ENCODE assay signal across 1 cellular context in the genomic region with DNA sequence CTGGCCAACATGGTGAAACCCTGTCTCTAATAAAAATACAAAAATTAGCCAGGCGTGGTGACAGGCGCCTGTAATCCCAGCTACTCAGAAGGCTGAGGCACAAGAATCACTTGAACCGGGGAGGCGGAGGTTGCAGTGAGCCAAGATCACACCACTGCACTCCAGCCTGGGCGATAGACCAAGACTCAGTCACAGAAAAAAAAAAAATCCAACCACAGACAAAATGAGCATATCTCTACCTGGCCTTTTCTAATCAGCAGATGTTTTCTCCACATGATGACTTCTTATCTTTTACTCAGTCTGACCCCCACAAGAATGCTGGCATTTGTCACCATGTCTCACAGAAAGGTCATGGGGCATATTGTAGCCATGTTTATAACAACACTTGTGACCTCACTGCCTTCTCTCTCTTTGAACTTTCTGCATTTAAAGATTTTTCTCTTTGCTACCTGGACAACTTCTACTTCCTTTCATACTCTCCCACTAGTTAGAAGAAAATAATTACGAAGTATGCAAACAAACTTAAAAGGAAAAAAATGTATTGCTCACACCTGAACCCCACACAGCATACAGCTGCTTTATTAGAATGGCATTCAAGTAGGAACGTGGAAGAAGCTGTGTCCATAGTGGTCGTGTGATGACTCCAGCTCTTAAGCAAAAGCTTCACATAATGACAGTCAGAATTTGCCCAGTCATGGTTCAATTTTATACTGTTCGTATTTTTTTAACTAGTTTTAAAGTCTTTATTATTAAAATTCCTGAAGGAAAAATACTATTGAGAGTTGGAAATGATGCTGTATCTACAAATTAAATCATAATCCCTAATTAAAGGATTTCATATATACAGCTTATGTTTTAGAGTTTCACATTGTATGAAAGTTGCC.
TF ChIP-seq lines count a peak whose summit lies in the region.

No MANE protein-coding gene starts in this region.

TF ChIP-seq in K562, 482 proteins besides CTCF, POLR2A, EP300 and RAD21 (continued from another document):
- TF ChIP-seq, protein P1, sequence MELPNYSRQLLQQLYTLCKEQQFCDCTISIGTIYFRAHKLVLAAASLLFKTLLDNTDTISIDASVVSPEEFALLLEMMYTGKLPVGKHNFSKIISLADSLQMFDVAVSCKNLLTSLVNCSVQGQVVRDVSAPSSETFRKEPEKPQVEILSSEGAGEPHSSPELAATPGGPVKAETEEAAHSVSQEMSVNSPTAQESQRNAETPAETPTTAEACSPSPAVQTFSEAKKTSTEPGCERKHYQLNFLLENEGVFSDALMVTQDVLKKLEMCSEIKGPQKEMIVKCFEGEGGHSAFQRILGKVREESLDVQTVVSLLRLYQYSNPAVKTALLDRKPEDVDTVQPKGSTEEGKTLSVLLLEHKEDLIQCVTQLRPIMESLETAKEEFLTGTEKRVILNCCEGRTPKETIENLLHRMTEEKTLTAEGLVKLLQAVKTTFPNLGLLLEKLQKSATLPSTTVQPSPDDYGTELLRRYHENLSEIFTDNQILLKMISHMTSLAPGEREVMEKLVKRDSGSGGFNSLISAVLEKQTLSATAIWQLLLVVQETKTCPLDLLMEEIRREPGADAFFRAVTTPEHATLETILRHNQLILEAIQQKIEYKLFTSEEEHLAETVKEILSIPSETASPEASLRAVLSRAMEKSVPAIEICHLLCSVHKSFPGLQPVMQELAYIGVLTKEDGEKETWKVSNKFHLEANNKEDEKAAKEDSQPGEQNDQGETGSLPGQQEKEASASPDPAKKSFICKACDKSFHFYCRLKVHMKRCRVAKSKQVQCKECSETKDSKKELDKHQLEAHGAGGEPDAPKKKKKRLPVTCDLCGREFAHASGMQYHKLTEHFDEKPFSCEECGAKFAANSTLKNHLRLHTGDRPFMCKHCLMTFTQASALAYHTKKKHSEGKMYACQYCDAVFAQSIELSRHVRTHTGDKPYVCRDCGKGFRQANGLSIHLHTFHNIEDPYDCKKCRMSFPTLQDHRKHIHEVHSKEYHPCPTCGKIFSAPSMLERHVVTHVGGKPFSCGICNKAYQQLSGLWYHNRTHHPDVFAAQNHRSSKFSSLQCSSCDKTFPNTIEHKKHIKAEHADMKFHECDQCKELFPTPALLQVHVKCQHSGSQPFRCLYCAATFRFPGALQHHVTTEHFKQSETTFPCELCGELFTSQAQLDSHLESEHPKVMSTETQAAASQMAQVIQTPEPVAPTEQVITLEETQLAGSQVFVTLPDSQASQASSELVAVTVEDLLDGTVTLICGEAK (IDR thresholded peaks at IDR 0.05) = no peak
- TF ChIP-seq, protein P1 (CRISPR knock-in tag; IDR thresholded peaks at IDR 0.05) = no peak
- TF ChIP-seq, protein P2, sequence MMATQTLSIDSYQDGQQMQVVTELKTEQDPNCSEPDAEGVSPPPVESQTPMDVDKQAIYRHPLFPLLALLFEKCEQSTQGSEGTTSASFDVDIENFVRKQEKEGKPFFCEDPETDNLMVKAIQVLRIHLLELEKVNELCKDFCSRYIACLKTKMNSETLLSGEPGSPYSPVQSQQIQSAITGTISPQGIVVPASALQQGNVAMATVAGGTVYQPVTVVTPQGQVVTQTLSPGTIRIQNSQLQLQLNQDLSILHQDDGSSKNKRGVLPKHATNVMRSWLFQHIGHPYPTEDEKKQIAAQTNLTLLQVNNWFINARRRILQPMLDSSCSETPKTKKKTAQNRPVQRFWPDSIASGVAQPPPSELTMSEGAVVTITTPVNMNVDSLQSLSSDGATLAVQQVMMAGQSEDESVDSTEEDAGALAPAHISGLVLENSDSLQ (IDR thresholded peaks at IDR 0.05) = no peak
- TF ChIP-seq, protein P3, sequence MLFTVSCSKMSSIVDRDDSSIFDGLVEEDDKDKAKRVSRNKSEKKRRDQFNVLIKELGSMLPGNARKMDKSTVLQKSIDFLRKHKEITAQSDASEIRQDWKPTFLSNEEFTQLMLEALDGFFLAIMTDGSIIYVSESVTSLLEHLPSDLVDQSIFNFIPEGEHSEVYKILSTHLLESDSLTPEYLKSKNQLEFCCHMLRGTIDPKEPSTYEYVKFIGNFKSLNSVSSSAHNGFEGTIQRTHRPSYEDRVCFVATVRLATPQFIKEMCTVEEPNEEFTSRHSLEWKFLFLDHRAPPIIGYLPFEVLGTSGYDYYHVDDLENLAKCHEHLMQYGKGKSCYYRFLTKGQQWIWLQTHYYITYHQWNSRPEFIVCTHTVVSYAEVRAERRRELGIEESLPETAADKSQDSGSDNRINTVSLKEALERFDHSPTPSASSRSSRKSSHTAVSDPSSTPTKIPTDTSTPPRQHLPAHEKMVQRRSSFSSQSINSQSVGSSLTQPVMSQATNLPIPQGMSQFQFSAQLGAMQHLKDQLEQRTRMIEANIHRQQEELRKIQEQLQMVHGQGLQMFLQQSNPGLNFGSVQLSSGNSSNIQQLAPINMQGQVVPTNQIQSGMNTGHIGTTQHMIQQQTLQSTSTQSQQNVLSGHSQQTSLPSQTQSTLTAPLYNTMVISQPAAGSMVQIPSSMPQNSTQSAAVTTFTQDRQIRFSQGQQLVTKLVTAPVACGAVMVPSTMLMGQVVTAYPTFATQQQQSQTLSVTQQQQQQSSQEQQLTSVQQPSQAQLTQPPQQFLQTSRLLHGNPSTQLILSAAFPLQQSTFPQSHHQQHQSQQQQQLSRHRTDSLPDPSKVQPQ (CRISPR knock-in tag; IDR thresholded peaks at IDR 0.05; ENCODE audit: borderline replicate concordance) = no peak
- no peak for TF ChIP-seq CREBBP (IDR thresholded peaks at IDR 0.05; ENCODE audit: low read depth, low read length)
- TF ChIP-seq, protein P4, sequence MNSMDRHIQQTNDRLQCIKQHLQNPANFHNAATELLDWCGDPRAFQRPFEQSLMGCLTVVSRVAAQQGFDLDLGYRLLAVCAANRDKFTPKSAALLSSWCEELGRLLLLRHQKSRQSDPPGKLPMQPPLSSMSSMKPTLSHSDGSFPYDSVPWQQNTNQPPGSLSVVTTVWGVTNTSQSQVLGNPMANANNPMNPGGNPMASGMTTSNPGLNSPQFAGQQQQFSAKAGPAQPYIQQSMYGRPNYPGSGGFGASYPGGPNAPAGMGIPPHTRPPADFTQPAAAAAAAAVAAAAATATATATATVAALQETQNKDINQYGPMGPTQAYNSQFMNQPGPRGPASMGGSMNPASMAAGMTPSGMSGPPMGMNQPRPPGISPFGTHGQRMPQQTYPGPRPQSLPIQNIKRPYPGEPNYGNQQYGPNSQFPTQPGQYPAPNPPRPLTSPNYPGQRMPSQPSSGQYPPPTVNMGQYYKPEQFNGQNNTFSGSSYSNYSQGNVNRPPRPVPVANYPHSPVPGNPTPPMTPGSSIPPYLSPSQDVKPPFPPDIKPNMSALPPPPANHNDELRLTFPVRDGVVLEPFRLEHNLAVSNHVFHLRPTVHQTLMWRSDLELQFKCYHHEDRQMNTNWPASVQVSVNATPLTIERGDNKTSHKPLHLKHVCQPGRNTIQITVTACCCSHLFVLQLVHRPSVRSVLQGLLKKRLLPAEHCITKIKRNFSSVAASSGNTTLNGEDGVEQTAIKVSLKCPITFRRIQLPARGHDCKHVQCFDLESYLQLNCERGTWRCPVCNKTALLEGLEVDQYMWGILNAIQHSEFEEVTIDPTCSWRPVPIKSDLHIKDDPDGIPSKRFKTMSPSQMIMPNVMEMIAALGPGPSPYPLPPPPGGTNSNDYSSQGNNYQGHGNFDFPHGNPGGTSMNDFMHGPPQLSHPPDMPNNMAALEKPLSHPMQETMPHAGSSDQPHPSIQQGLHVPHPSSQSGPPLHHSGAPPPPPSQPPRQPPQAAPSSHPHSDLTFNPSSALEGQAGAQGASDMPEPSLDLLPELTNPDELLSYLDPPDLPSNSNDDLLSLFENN (IDR thresholded peaks at IDR 0.05; ENCODE audit: low read depth in 2 of 2, low read length in 2 of 2) = no peak
- TF ChIP-seq, protein P5, sequence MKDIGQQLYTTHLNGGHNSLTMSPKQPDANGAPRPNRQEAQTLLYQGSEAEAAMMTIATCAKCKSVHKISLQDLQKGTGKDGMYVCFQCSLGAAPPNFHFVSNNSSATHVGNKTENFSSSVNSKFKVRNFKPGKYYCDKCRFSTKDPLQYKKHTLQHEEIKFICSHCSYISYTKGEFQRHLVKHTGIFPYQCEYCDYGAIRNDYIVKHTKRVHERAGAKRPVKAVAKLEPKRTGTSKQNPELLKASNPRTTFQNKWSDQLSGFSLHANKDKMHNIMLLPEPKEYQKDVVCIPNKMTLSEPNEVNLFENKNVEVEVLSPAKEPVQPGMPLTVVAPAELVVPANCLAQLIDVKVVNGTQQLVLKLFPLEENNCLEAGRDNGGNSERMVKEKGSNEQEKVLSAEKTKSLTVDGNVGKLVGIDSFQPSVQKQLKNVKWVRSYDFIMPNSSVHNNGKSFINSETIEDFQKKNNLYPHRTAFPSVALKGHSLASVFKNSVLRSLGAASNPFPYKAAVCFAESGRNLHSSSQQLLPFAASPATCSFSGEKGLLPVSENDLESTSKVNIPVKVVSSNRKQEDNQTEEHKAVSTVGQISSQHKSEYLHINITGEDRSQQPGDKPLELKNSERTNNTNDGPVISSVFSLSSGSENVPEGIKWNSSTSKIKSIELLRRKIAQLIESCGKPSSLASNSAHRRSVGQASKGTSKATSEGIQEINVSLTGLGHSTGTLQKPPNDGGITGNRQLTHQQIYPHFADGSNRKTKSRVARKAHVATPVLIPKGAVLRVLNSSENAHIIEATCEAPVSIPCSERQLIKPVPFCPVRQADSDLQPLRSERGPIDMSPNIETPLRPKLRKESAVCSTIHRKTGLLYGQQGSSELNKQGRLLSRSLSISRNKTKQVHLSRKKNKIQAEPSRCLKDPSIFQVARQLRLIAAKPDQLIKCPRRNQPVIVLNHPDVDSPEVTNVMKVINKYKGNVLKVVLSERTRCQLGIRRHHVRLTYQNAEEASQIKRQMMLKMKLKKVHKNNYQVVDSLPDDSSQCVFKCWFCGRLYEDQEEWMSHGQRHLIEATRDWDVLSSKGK (CRISPR knock-in tag; IDR thresholded peaks at IDR 0.05) = no peak
- no peak for TF ChIP-seq CCAR2 (IDR thresholded peaks at IDR 0.05; ENCODE audit: low read depth, low read length)
- no peak for TF ChIP-seq NBN (IDR thresholded peaks at IDR 0.05; ENCODE audit: low read depth)
- TF ChIP-seq WHSC1 (IDR thresholded peaks at IDR 0.05; ENCODE audit: low read length) = no peak
- TF ChIP-seq ZBTB1 (CRISPR knock-in tag; IDR thresholded peaks at IDR 0.05; ENCODE audit: borderline replicate concordance, low read depth) = no peak
- TF ChIP-seq YBX1 (IDR thresholded peaks at IDR 0.05) = no peak
- TF ChIP-seq, protein P6, sequence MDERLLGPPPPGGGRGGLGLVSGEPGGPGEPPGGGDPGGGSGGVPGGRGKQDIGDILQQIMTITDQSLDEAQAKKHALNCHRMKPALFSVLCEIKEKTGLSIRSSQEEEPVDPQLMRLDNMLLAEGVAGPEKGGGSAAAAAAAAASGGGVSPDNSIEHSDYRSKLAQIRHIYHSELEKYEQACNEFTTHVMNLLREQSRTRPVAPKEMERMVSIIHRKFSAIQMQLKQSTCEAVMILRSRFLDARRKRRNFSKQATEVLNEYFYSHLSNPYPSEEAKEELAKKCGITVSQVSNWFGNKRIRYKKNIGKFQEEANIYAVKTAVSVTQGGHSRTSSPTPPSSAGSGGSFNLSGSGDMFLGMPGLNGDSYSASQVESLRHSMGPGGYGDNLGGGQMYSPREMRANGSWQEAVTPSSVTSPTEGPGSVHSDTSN (CRISPR knock-in tag; IDR thresholded peaks at IDR 0.05; ENCODE audit: low read depth) = no peak
- TF ChIP-seq, protein P6 (tag; conservative IDR thresholded peaks at IDR 0.05; ENCODE audit: low read depth) = no peak
- no peak for TF ChIP-seq NCOA2 (IDR thresholded peaks at IDR 0.05; ENCODE audit: partially characterized antibody in 2 of 2)
- no peak for TF ChIP-seq YY1 (IDR thresholded peaks at IDR 0.05; ENCODE audit: borderline replicate concordance in 1 of 3, control insufficient read depth in 1 of 3, extremely low read depth in 1 of 3, insufficient read depth in 3 of 3, insufficient read length in 1 of 3, insufficient replicate concordance in 2 of 3, low read depth in 1 of 3, low read length in 2 of 3)
- no peak for TF ChIP-seq FOXK1 (CRISPR knock-in tag; IDR thresholded peaks at IDR 0.05; ENCODE audit: borderline replicate concordance)
- TF ChIP-seq ZSCAN29 (IDR thresholded peaks at IDR 0.05) = no peak
- no peak for TF ChIP-seq ZNF274 (IDR thresholded peaks at IDR 0.05; ENCODE audit: borderline replicate concordance, low read depth, low read length)
- no peak for TF ChIP-seq DNMT1 (IDR thresholded peaks at IDR 0.05)
